ENCODE assay signal across 1 cellular context in the genomic region with DNA sequence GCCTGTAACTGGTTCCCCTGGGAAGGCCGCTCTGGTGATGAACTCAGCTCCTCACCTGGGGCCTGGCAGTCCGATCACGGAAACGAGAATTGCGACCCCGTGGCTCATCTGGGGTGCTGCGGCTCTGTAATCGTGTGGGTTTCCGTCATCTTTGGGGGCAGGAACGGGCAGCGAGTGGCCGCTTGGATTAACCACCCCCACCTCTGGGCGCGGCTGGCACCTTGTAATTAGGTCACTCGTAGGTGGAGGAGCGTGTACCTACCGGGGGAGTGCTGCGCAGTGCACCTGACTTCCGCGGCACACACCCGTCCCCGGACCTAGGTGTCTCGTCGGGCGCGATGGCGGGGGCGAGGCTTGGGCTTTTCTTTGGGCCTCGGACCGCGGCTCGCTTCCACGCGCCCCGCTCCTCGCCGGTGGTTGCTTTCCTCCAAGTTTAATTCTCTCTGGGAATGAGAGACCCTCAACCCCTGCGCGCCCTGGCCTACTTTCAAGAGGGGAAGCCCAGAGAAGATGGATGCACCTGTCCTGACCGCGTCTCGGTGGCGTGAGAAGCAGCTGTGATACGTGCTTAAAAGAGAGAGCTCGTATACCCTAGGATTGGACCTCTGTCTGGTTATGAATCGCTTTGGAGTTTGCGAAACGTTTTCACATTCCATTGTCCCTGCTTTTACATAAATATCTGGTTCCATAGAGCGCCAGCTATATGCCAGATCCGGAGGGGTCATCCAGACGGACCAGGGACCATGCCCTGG.
TF ChIP-seq lines count a peak whose summit lies in the region.

No MANE protein-coding gene starts in this region.

TF ChIP-seq in endothelial cell of umbilical vein, 7 proteins besides CTCF, POLR2A, EP300 and RAD21 (continued from another document):
- no peak for TF ChIP-seq GATA2 (IDR thresholded peaks at IDR 0.05; ENCODE audit: insufficient read depth, insufficient read length, low read depth, low read length)
- no peak for TF ChIP-seq POLR2AphosphoS5 (IDR thresholded peaks at IDR 0.05; ENCODE audit: insufficient read depth, low read depth, low read length)
